Comparison of ENCODE assay signal across 8 cellular contexts in genomic region chr4:145619639-145619996, GRCh38. TPM values are rescaled to one million over a fixed set of nuclear protein-coding genes. Genes with fewer than 3 reads are reported as not detected.
DNase-seq lines count a peak whose midpoint lies in the region; ATAC-seq and TF ChIP-seq lines count a peak whose summit lies in the region.

No MANE protein-coding gene starts in this region.

- H3K4me3 ChIP-seq in PC-3 (ENCODE audit: low read length) (peak overlapping the region; percentile 91), adipocyte (ENCODE audit: low read length) (peak overlapping the region; percentile 91), hepatocyte (peak overlapping the region; percentile 72), skeletal muscle cell (ENCODE audit: low read depth, low read length) (peak overlapping the region; percentile 93)

- CTCF ChIA-PET in PC-3 (lab: Charles Lee): no interaction called here

- H3K9me3 ChIP-seq in PC-3 (ENCODE audit: low read length) (no peaks in the 10 kb centered on the region), adipocyte (ENCODE audit: control insufficient read depth, low read length) (peaks cover 3% of the 10 kb centered on the region), hepatocyte (ENCODE audit: low read depth) (no peaks in the 10 kb centered on the region)

- H3K4me1 ChIP-seq in PC-3 (ENCODE audit: insufficient read depth, low read length) (peaks cover 28% of the 10 kb centered on the region), adipocyte (ENCODE audit: control insufficient read depth, insufficient read depth, low read length) (peaks cover 27% of the 10 kb centered on the region), hepatocyte (ENCODE audit: insufficient read depth) (peaks cover 16% of the 10 kb centered on the region)

- ATAC-seq in Right ventricle myocardium inferior (peak; percentile 43), HG03025 (IDR thresholded peaks at IDR 0.05; ENCODE audit: low FRiP score, unreplicated experiment) (peak; percentile 47), PC-3 (peak; percentile 45)

- TF ChIP-seq CTCF in PC-3 (conservative IDR thresholded peaks at IDR 0.05; ENCODE audit: low read depth, low read length) (no peak), hepatocyte (IDR thresholded peaks at IDR 0.05; ENCODE audit: poor library complexity) (no peak)

- H3K36me3 ChIP-seq in PC-3 (ENCODE audit: low read depth, low read length) (no peaks in the 10 kb centered on the region), adipocyte (ENCODE audit: control insufficient read depth, insufficient read depth, low read length, severe bottlenecking) (no peaks in the 10 kb centered on the region), hepatocyte (replicated peaks; ENCODE audit: insufficient read depth, low read depth) (no peaks in the 10 kb centered on the region)

- H3K27me3 ChIP-seq in PC-3 (ENCODE audit: low read length): no peaks in the 10 kb centered on the region
- no peaks in the 10 kb centered on the region for H3K27me3 ChIP-seq in adipocyte (replicated peaks; ENCODE audit: control insufficient read depth, insufficient read depth, low read length)
- no peaks in the 10 kb centered on the region for H3K27me3 ChIP-seq in hepatocyte

- H3K9me2 ChIP-seq in PC-3 (replicated peaks; ENCODE audit: low read length) (no peaks in the 10 kb centered on the region), hepatocyte (replicated peaks; ENCODE audit: insufficient read depth) (no peaks in the 10 kb centered on the region)

- BruUV-seq in PC-3 (replicated peaks; lab: Mats Ljungman, UMichigan): TSS peak; percentile 86

- H3K27ac ChIP-seq in PC-3 (ENCODE audit: low read length): peak overlapping the region; percentile 69
- peak overlapping the region; percentile 96 for H3K27ac ChIP-seq in hepatocyte

- 5% methylated on average over 9 of the region's 9 CpGs for WGBS in hepatocyte (ENCODE audit: low lambda C conversion rate, missing lambda C conversion rate)

- H3F3A ChIP-seq in PC-3 (ENCODE audit: low read length, unreplicated experiment): no peaks in the 10 kb centered on the region

- intact Hi-C loops in Right ventricle myocardium inferior (cut with DNase I) (loop anchor here (1.0 to 5.0 kb wide), 7 partner anchors 113 to 439 kb away; partner anchors contain the start of gene OTUD4), cardiac septum (cut with DNase I) (loop anchor here (1.0 to 5.0 kb wide), 7 partner anchors 114 to 462 kb away; partner anchors contain the start of genes OTUD4, SMAD1 and ZNF827), PC-3 (cut with micrococcal nuclease) (loop anchor here (1.0 to 10.0 kb wide), 7 partner anchors 115 to 465 kb away; partner anchors contain the start of genes OTUD4 and SMAD1)

- peak overlapping the region; percentile 97 for H3K9ac ChIP-seq in PC-3 (ENCODE audit: low read length)
- peak overlapping the region; percentile 100 for H3K9ac ChIP-seq in adipocyte (ENCODE audit: low read length)

- H4K20me1 ChIP-seq in PC-3 (ENCODE audit: low read length): no peaks in the 10 kb centered on the region
- no peaks in the 10 kb centered on the region for H4K20me1 ChIP-seq in hepatocyte (ENCODE audit: insufficient read depth, poor library complexity, severe bottlenecking)

- in situ Hi-C loops in G401 (cut with HindIII; ENCODE audit: low sequenced_read_pairs): no loop called here

- DNase-seq in Right ventricle myocardium inferior (ENCODE audit: missing footprints) (peak; percentile 50), cardiac septum (ENCODE audit: low spot score) (no peak), PC-3 (peak; percentile 72), adipocyte (ENCODE audit: low read depth) (peak; percentile 71), hepatocyte (ENCODE audit: low spot score) (peak; percentile 75), skeletal muscle cell (ENCODE audit: low read depth) (no peak), G401 (ENCODE audit: low spot score) (no peak)

- peak overlapping the region; percentile 79 for H3K4me2 ChIP-seq in PC-3 (ENCODE audit: low read length)
- peak overlapping the region; percentile 85 for H3K4me2 ChIP-seq in hepatocyte

- H3K79me2 ChIP-seq in PC-3 (ENCODE audit: low read length) (peaks cover 21% of the 10 kb centered on the region), hepatocyte (peaks cover 33% of the 10 kb centered on the region)

- POLR2A ChIA-PET in PC-3 (lab: Charles Lee; ENCODE audit: unreplicated experiment): interaction anchor here (0.7 kb wide), 1 partner anchor 29 kb away, joined by 8 read pairs; no protein-coding TSS in a partner anchor

- H2AFZ ChIP-seq in PC-3 (ENCODE audit: low read length) (peak overlapping the region; percentile 85), hepatocyte (peak overlapping the region; percentile 54)

RNA-seq across cellular contexts. Expression of gene MMAA, which starts 0.4 kb away (rescaled TPM):
- 8.5 TPM for total RNA-seq in Right ventricle myocardium inferior
- total RNA-seq in cardiac septum: 9.9 TPM
- total RNA-seq in PC-3 (2014; rRNA removed): 2.6 and 5.3 TPM in 2 replicates
- 13.4 and 15.3 TPM in 2 replicates for total RNA-seq in hepatocyte
- polyA plus RNA-seq in hepatocyte: 8.0 and 11.1 TPM in 2 replicates
- total RNA-seq in G401 (2014; rRNA removed; shearing (Covaris generic)): 0.95 and 3.0 TPM in 2 replicates

Comparison
In these comparisons a context has a peak if more than half of its experiments do, and no peak if none do; other contexts are left out.
1. DNase-seq: peak in Right ventricle myocardium inferior (single experiment), PC-3 (single experiment), adipocyte (single experiment) and hepatocyte (single experiment); none in cardiac septum (single experiment), skeletal muscle cell (single experiment) and G401 (single experiment).
2. Peak in every context shown above with its lines, with median percentiles within 50 percentile points of each other: ATAC-seq and H3K4me3 ChIP-seq.